Comparison of ENCODE assay signal across 18 cellular contexts in the genomic region with DNA sequence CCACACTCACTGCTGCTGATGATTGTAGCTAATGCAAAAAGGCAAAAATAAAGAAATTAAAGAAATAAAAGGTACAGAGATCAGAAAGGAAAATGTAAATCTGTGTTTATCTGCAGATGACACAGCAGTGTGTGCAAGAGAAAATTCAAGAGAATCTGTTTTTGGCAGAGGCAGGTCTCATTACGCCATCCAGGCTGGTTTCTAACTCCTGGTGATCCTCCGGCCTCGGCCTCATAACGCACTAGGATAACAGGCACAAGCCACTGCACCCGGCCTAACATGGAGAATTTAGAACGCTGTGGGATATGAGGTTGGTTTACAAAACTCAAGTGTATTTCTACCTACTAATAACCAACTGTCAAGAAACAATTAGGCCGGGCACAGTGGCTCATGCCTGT. TPM values are rescaled to one million over a fixed set of nuclear protein-coding genes. Genes with fewer than 3 reads are reported as not detected.
DNase-seq lines count a peak whose midpoint lies in the region; ATAC-seq and TF ChIP-seq lines count a peak whose summit lies in the region.
"Had no signal": no experiment of that assay in that cellular context is flagged by ENCODE, and none has a peak within 500 bp of the region (broad histone marks: within the 10 kb centered on the region; RNA-seq: fewer than 3 reads in every experiment).

No MANE protein-coding gene starts in this region.

- peaks cover 0 to 2% (median 0%) of the 10 kb centered on the region in 8 donors for H3K9me3 Mint-ChIP-seq in CD4-positive, alpha-beta memory T cell
- H3K9me3 Mint-ChIP-seq in activated CD8-positive, alpha-beta T cell treated with anti-CD3 and anti-CD28 coated beads for 36 hours, result no peaks in the 10 kb centered on the region
- H3K9me3 Mint-ChIP-seq in memory B cell, result no peaks in the 10 kb centered on the region

- H3K36me3 ChIP-seq in CD4-positive, alpha-beta memory T cell (ENCODE audit: insufficient read depth, low read length), result peaks cover 20% of the 10 kb centered on the region
- H3K36me3 ChIP-seq in heart right ventricle, result peaks cover 4 to 100% (median 35%) of the 10 kb centered on the region in 9 donors

- POLR2A ChIA-PET in CD4-positive, alpha-beta memory T cell (lab: Charles Lee; ENCODE audit: partially characterized antibody), result no interaction called here
- POLR2A ChIA-PET in activated CD8-positive, alpha-beta T cell treated with anti-CD3 and anti-CD28 coated beads for 36 hours (lab: Charles Lee), result interaction anchor here (0.7 to 1.0 kb wide), 2 partner anchors 26 to 75 kb away, joined by 3 read pairs; no protein-coding TSS in a partner anchor

- H3K4me1 ChIP-seq in CD4-positive, alpha-beta memory T cell (ENCODE audit: insufficient read depth, low read length), result peaks cover 40% of the 10 kb centered on the region
- H3K4me1 ChIP-seq in heart right ventricle, result peaks cover 0 to 44% (median 13%) of the 10 kb centered on the region in 9 donors
- H3K4me1 ChIP-seq: BE2C had no signal

- peak overlapping the region in 4 of 8 donors; percentile 35 to 56 (median 42) for H3K4me3 Mint-ChIP-seq in CD4-positive, alpha-beta memory T cell
- H3K4me3 Mint-ChIP-seq in activated CD8-positive, alpha-beta T cell treated with anti-CD3 and anti-CD28 coated beads for 36 hours, result no peak overlapping the region
- peak overlapping the region; percentile 78 for H3K4me3 Mint-ChIP-seq in memory B cell

- intact Hi-C loops in CD4-positive, alpha-beta memory T cell (cut with micrococcal nuclease), result no loop called here
- intact Hi-C loops in activated CD8-positive, alpha-beta T cell treated with anti-CD3 and anti-CD28 coated beads for 36 hours (cut with micrococcal nuclease), result no loop called here
- intact Hi-C loops in heart right ventricle (cut with DNase I), result no loop called here

- no peak overlapping the region for H3K27ac ChIP-seq in CD4-positive, alpha-beta memory T cell (ENCODE audit: low read depth, low read length)
- H3K27ac ChIP-seq in HL-60 (replicated peaks) (peak overlapping the region; percentile 28), heart right ventricle (no peak overlapping the region)

- CTCF ChIA-PET in CD4-positive, alpha-beta memory T cell (lab: Charles Lee; ENCODE audit: partially characterized antibody), result interaction anchor here (4.7 kb wide), 2 partner anchors 16 to 49 kb away, joined by 15 to 22 read pairs; no protein-coding TSS in a partner anchor
- CTCF ChIA-PET in activated CD8-positive, alpha-beta T cell treated with anti-CD3 and anti-CD28 coated beads for 36 hours (lab: Charles Lee), result interaction anchor here (0.9 to 1.0 kb wide), 2 partner anchors 52 to 82 kb away, joined by 3 read pairs; no protein-coding TSS in a partner anchor

- H3K27ac Mint-ChIP-seq in CD4-positive, alpha-beta memory T cell, result peak overlapping the region in 6 of 7 donors; percentile 21 to 77 (median 54)
- H3K27ac Mint-ChIP-seq in activated CD8-positive, alpha-beta T cell treated with anti-CD3 and anti-CD28 coated beads for 36 hours, result peak overlapping the region; percentile 46
- H3K27ac Mint-ChIP-seq in memory B cell, result peak overlapping the region; percentile 48

- no peaks in the 10 kb centered on the region for H3K27me3 Mint-ChIP-seq in CD4-positive, alpha-beta memory T cell
- no peaks in the 10 kb centered on the region for H3K27me3 Mint-ChIP-seq in activated CD8-positive, alpha-beta T cell treated with anti-CD3 and anti-CD28 coated beads for 36 hours
- no peaks in the 10 kb centered on the region for H3K27me3 Mint-ChIP-seq in memory B cell

- no peak overlapping the region for H3K4me3 ChIP-seq in CD4-positive, alpha-beta memory T cell (ENCODE audit: low read length in 2 of 2)
- H3K4me3 ChIP-seq in HL-60 (replicated peaks; ENCODE audit: insufficient read depth, low read length), result no peak overlapping the region
- no peak overlapping the region for H3K4me3 ChIP-seq in heart right ventricle

- peak in 1 of 5 donors; percentile 22 for DNase-seq in CD4-positive, alpha-beta memory T cell
- DNase-seq in HL-60 (ENCODE audit: low read depth in 1 of 2, low spot score in 1 of 2) (no peak), memory B cell (ENCODE audit: low spot score in 2 of 2) (no peak), heart right ventricle (no peak), T-helper 9 cell (no peak)
- DNase-seq in activated CD8-positive, alpha-beta T cell treated with anti-CD3 and anti-CD28 coated beads for 36 hours, result no peak
- DNase-seq: activated CD4-positive, alpha-beta T cell treated with anti-CD3 and anti-CD28 coated beads for 1 hour; BE2C; cerebellar nuclear complex; hippocampal formation; NCI-H1048; NCI-H226; retina; stimulated activated CD4-positive, alpha-beta T cell treated with anti-CD3 and anti-CD28 coated beads, Interleukin-2, amount 100 ng/mL, for 24 hours had no signal

- no peaks in the 10 kb centered on the region for H3K27me3 ChIP-seq in CD4-positive, alpha-beta memory T cell (ENCODE audit: insufficient read depth, low read length)
- H3K27me3 ChIP-seq in HL-60 (ENCODE audit: insufficient read depth, poor library complexity, severe bottlenecking), result no peaks in the 10 kb centered on the region
- H3K27me3 ChIP-seq in heart right ventricle, result no peaks in the 10 kb centered on the region
- H3K27me3 ChIP-seq: BE2C had no signal

- TF ChIP-seq CTCF in HL-60 (IDR thresholded peaks at IDR 0.05; ENCODE audit: insufficient read depth, low read length) (no peak), heart right ventricle (IDR thresholded peaks at IDR 0.05) (no peak)
- TF ChIP-seq CTCF in activated CD8-positive, alpha-beta T cell treated with anti-CD3 and anti-CD28 coated beads for 36 hours (IDR thresholded peaks at IDR 0.05), result no peak

- no peak for ATAC-seq in activated CD8-positive, alpha-beta T cell treated with anti-CD3 and anti-CD28 coated beads for 36 hours
- ATAC-seq in memory B cell (ENCODE audit: low read depth), result no peak
- ATAC-seq in HG03196 (IDR thresholded peaks at IDR 0.05; ENCODE audit: unreplicated experiment), result no peak
- no peak for ATAC-seq in heart right ventricle
- ATAC-seq in HG03354 (IDR thresholded peaks at IDR 0.05; ENCODE audit: poor library complexity, severe bottlenecking, unreplicated experiment), result no peak
- ATAC-seq: left lobe of liver had no signal

- peaks cover 28 to 58% (median 40%) of the 10 kb centered on the region in 4 donors for H3K4me1 Mint-ChIP-seq in CD4-positive, alpha-beta memory T cell
- peaks cover 47% of the 10 kb centered on the region for H3K4me1 Mint-ChIP-seq in activated CD8-positive, alpha-beta T cell treated with anti-CD3 and anti-CD28 coated beads for 36 hours (ENCODE audit: low read depth)
- peaks cover 33% of the 10 kb centered on the region for H3K4me1 Mint-ChIP-seq in memory B cell

- WGBS in heart right ventricle, 2 donors, result 97 to 98% methylated on average over 7 of the region's 7 CpGs

- peaks cover 29 to 43% of the 10 kb centered on the region in 2 donors for H3K36me3 Mint-ChIP-seq in CD4-positive, alpha-beta memory T cell
- peaks cover 59% of the 10 kb centered on the region for H3K36me3 Mint-ChIP-seq in activated CD8-positive, alpha-beta T cell treated with anti-CD3 and anti-CD28 coated beads for 36 hours (ENCODE audit: low read depth)
- peaks cover 9% of the 10 kb centered on the region for H3K36me3 Mint-ChIP-seq in memory B cell

- no peaks in the 10 kb centered on the region for H3K9me3 ChIP-seq in CD4-positive, alpha-beta memory T cell (ENCODE audit: control insufficient read depth in 1 of 2, low read length in 2 of 2)
- no peaks in the 10 kb centered on the region for H3K9me3 ChIP-seq in heart right ventricle
- H3K9me3 ChIP-seq: BE2C had no signal

RNA-seq across cellular contexts. Expression of a gene that starts 29.4 kb away (rescaled TPM):
- total RNA-seq in CD4-positive, alpha-beta memory T cell, result 100 to 1,000 TPM; 186 to 195 TPM
- polyA plus RNA-seq in CD4-positive, alpha-beta memory T cell, result 10 to 100 TPM; 39.3 to 79.0 TPM
- 100 to 1,000 TPM; 136 TPM for total RNA-seq in activated CD8-positive, alpha-beta T cell treated with anti-CD3 and anti-CD28 coated beads for 36 hours
- total RNA-seq in heart right ventricle, result 100 to 1,000 TPM; 115 to 132 (median 122) TPM
- polyA plus RNA-seq in heart right ventricle, result 100 to 1,000 TPM in 1 of 2 donors, 10 to 100 TPM in 1; 98.6 to 105 TPM

RNA-seq across cellular contexts. Expression of a gene that starts 47.2 kb away (rescaled TPM):
- 1 to 10 TPM; 7.2 TPM for total RNA-seq in CD4-positive, alpha-beta memory T cell
- 1 to 10 TPM; 5.4 to 8.4 TPM for polyA plus RNA-seq in CD4-positive, alpha-beta memory T cell
- total RNA-seq in activated CD8-positive, alpha-beta T cell treated with anti-CD3 and anti-CD28 coated beads for 36 hours, result 10 to 100 TPM in 1 of 2 experiments, 1 to 10 TPM in 1; 9.9 to 10.5 TPM
- total RNA-seq in heart right ventricle, result 10 to 100 TPM in 7 of 10 donors, 1 to 10 TPM in 3; 5.3 to 25.5 (median 11.6) TPM
- 10 to 100 TPM; 14.5 to 40.5 TPM for polyA plus RNA-seq in heart right ventricle
- total RNA-seq: HT1080 had no signal
